Comparison of ENCODE assay signal across 8 cellular contexts in the genomic region with DNA sequence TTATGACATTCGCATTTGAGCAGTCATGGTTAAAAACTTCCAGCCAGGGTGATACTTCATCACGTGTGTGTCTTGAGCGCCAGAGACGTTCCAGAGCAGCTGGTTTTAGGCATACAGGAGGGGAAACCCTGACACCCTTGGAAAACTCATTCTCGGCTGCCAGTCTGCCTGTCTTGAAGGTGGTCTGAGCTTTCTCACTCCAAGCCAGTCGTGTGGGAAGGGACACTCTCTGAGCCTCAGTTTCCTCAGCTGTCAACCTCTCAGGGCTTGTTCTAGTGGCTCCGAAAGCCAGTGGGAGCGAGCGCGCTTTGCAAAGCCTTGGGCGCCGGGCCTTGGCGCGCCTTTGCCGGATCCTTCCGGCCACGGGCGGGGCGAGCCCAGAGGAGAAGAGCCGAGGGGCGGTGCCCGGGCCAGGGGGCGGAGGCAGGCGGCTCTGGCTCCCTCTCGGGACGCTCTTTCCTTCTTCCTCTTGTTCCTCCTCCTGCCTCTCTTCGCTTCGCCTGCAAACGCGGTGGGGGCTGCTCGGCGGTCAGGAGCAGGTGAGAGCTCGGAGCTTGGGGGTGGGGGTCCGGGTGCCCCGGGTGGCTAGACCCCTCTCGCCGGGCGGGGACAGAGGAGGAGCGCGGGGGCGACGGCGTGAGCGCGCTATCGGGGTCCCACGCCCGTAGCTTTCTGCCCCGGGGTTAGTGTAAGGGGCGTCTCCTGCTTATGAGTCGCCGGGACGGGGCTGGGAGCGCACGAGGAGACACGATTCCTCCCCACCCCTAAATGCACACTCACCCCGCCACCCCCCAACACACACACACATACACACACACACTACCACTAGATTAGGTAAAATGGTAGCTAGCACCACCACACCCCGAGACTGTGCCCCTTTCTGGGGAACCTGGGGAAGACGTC. TPM values are rescaled to one million over a fixed set of nuclear protein-coding genes. Genes with fewer than 3 reads are reported as not detected.
A peak's percentile ranks its signal among the peaks of the same experiment; 100 is the strongest.
DNase-seq lines count a peak whose midpoint lies in the region; ATAC-seq and TF ChIP-seq lines count a peak whose summit lies in the region.

Gene LDAF1 (plus strand): TSS at position 467 of the 903 bp plus-strand sequence. CDS start 2,509 bp downstream, outside the sequence.

- no peaks in the 10 kb centered on the region for H3K9me3 ChIP-seq in Peyer's patch

- peak within 1 kb of the TSS; percentile 11 for H3K27ac Mint-ChIP-seq in activated T-helper 1 cell treated with anti-CD3 and anti-CD28 coated beads, Interleukin-12 subunit alpha, Interleukin-12 subunit beta, Interleukin-2, Interleukin-4 antibody, amounts not matched to agents 30 ng/mL and 10 ng/mL and 1 ng/mL, durations not matched to agents 14 hours and 24 hours and 36 hours
- H3K27ac Mint-ChIP-seq in natural killer cell: peak within 1 kb of the TSS in 1 of 2 donors; percentile 77
- peak within 1 kb of the TSS; percentile 68 for H3K27ac Mint-ChIP-seq in stimulated activated naive B cell treated with anti-CD40 and anti-IgM and Interleukin-4, amounts not matched to agents 10 μg/mL and 1 μg/mL and 100 μg/mL, for 72 hours

- ATAC-seq in GM19467 (IDR thresholded peaks at IDR 0.05; ENCODE audit: unreplicated experiment): peak; percentile 88
- peak; percentile 94 to 98 (median 97) for ATAC-seq in natural killer cell
- ATAC-seq in stimulated activated naive B cell treated with anti-CD40 and anti-IgM and Interleukin-4, amounts not matched to agents 10 μg/mL and 1 μg/mL and 100 μg/mL, for 72 hours (replicated peaks): peak; percentile 93 to 95

- DNase-seq in CMK (ENCODE audit: low read depth) (peak; percentile 47), HT1080 (ENCODE audit: low read depth) (peak; percentile 81), Peyer's patch (peak; percentile 76 to 93 (median 91)), fibroblast of mammary gland (ENCODE audit: low read depth) (peak; percentile 66), natural killer cell (peak; percentile 64)
- peak; percentile 75 for DNase-seq in activated T-helper 1 cell treated with anti-CD3 and anti-CD28 coated beads, Interleukin-12 subunit alpha, Interleukin-12 subunit beta, Interleukin-2, Interleukin-4 antibody, amounts not matched to agents 30 ng/mL and 10 ng/mL and 1 ng/mL, durations not matched to agents 14 hours and 24 hours and 36 hours (ENCODE audit: low spot score)
- peak; percentile 65 for DNase-seq in stimulated activated naive B cell treated with anti-CD40 and anti-IgM and Interleukin-4, amounts not matched to agents 10 μg/mL and 1 μg/mL and 100 μg/mL, for 72 hours

- intact Hi-C loops in activated T-helper 1 cell treated with anti-CD3 and anti-CD28 coated beads, Interleukin-12 subunit alpha, Interleukin-12 subunit beta, Interleukin-2, Interleukin-4 antibody, amounts not matched to agents 30 ng/mL and 10 ng/mL and 1 ng/mL, durations not matched to agents 14 hours and 24 hours and 36 hours (cut with micrococcal nuclease): loop anchor here (1.0 to 2.0 kb wide), 4 partner anchors 142 to 417 kb away; partner anchors contain the start of genes ERI2, REXO5 and THUMPD1
- intact Hi-C loops in natural killer cell (cut with micrococcal nuclease): no loop called here

- peaks cover 0 to 48% (median 0%) of the 10 kb centered on the region in 4 donors for H3K4me1 ChIP-seq in Peyer's patch

- peak within 1 kb of the TSS; percentile 77 to 88 (median 80) for H3K27ac ChIP-seq in Peyer's patch

- peak within 1 kb of the TSS; percentile 92 for H3K4me3 Mint-ChIP-seq in activated T-helper 1 cell treated with anti-CD3 and anti-CD28 coated beads, Interleukin-12 subunit alpha, Interleukin-12 subunit beta, Interleukin-2, Interleukin-4 antibody, amounts not matched to agents 30 ng/mL and 10 ng/mL and 1 ng/mL, durations not matched to agents 14 hours and 24 hours and 36 hours
- peak within 1 kb of the TSS; percentile 93 for H3K4me3 Mint-ChIP-seq in natural killer cell
- H3K4me3 Mint-ChIP-seq in stimulated activated naive B cell treated with anti-CD40 and anti-IgM and Interleukin-4, amounts not matched to agents 10 μg/mL and 1 μg/mL and 100 μg/mL, for 72 hours: peak within 1 kb of the TSS; percentile 85 to 96

- H3K9me3 Mint-ChIP-seq in activated T-helper 1 cell treated with anti-CD3 and anti-CD28 coated beads, Interleukin-12 subunit alpha, Interleukin-12 subunit beta, Interleukin-2, Interleukin-4 antibody, amounts not matched to agents 30 ng/mL and 10 ng/mL and 1 ng/mL, durations not matched to agents 14 hours and 24 hours and 36 hours: no peaks in the 10 kb centered on the region
- H3K9me3 Mint-ChIP-seq in natural killer cell: no peaks in the 10 kb centered on the region
- H3K9me3 Mint-ChIP-seq in stimulated activated naive B cell treated with anti-CD40 and anti-IgM and Interleukin-4, amounts not matched to agents 10 μg/mL and 1 μg/mL and 100 μg/mL, for 72 hours: no peaks in the 10 kb centered on the region

- H3K27me3 Mint-ChIP-seq in activated T-helper 1 cell treated with anti-CD3 and anti-CD28 coated beads, Interleukin-12 subunit alpha, Interleukin-12 subunit beta, Interleukin-2, Interleukin-4 antibody, amounts not matched to agents 30 ng/mL and 10 ng/mL and 1 ng/mL, durations not matched to agents 14 hours and 24 hours and 36 hours (ENCODE audit: insufficient read depth): no peaks in the 10 kb centered on the region
- no peaks in the 10 kb centered on the region for H3K27me3 Mint-ChIP-seq in natural killer cell (ENCODE audit: low read depth in 2 of 2)
- H3K27me3 Mint-ChIP-seq in stimulated activated naive B cell treated with anti-CD40 and anti-IgM and Interleukin-4, amounts not matched to agents 10 μg/mL and 1 μg/mL and 100 μg/mL, for 72 hours: peaks cover 0 to 5% of the 10 kb centered on the region in 2 donors

- peaks cover 8% of the 10 kb centered on the region for H3K36me3 Mint-ChIP-seq in activated T-helper 1 cell treated with anti-CD3 and anti-CD28 coated beads, Interleukin-12 subunit alpha, Interleukin-12 subunit beta, Interleukin-2, Interleukin-4 antibody, amounts not matched to agents 30 ng/mL and 10 ng/mL and 1 ng/mL, durations not matched to agents 14 hours and 24 hours and 36 hours (ENCODE audit: low read depth)
- H3K36me3 Mint-ChIP-seq in natural killer cell: no peaks in the 10 kb centered on the region
- peaks cover 9 to 10% of the 10 kb centered on the region in 2 donors for H3K36me3 Mint-ChIP-seq in stimulated activated naive B cell treated with anti-CD40 and anti-IgM and Interleukin-4, amounts not matched to agents 10 μg/mL and 1 μg/mL and 100 μg/mL, for 72 hours

- peaks cover 0 to 5% (median 0%) of the 10 kb centered on the region in 3 donors for H3K36me3 ChIP-seq in Peyer's patch

- peak within 1 kb of the TSS; percentile 78 to 91 (median 88) for H3K4me3 ChIP-seq in Peyer's patch
- H3K4me3 ChIP-seq in fibroblast of mammary gland (ENCODE audit: control insufficient read depth, low read depth, low read length): peak within 1 kb of the TSS; percentile 77

- H3K4me1 Mint-ChIP-seq in activated T-helper 1 cell treated with anti-CD3 and anti-CD28 coated beads, Interleukin-12 subunit alpha, Interleukin-12 subunit beta, Interleukin-2, Interleukin-4 antibody, amounts not matched to agents 30 ng/mL and 10 ng/mL and 1 ng/mL, durations not matched to agents 14 hours and 24 hours and 36 hours (ENCODE audit: low read depth): peaks cover 8% of the 10 kb centered on the region
- H3K4me1 Mint-ChIP-seq in natural killer cell: peaks cover 11 to 17% of the 10 kb centered on the region in 2 donors
- peaks cover 16 to 31% of the 10 kb centered on the region in 2 donors for H3K4me1 Mint-ChIP-seq in stimulated activated naive B cell treated with anti-CD40 and anti-IgM and Interleukin-4, amounts not matched to agents 10 μg/mL and 1 μg/mL and 100 μg/mL, for 72 hours

- TF ChIP-seq CTCF in Peyer's patch (IDR thresholded peaks at IDR 0.05): peak in 1 of 6 experiments; percentile 16
- TF ChIP-seq CTCF in fibroblast of mammary gland (conservative IDR thresholded peaks at IDR 0.05; ENCODE audit: control insufficient read depth, insufficient read depth, low read depth, low read length): no peak
- TF ChIP-seq CTCF in natural killer cell (IDR thresholded peaks at IDR 0.05): no peak

- peak; percentile 25 to 51 for TF ChIP-seq POLR2A in Peyer's patch (IDR thresholded peaks at IDR 0.05)

- H3K27me3 ChIP-seq in Peyer's patch: no peaks in the 10 kb centered on the region

RNA-seq across cellular contexts. Expression of gene LDAF1, which starts in this region (rescaled TPM):
- 7.5 and 12.3 TPM in 2 replicates for total RNA-seq in HT1080 (2014; rRNA removed; shearing (Covaris generic))
- 13.0 TPM in 2 replicates for polyA plus RNA-seq in HT1080 (2015; cell fraction: cytosol; rRNA removed)
- 4.4 and 5.9 TPM in 2 replicates for polyA plus RNA-seq in HT1080 (2015; cell fraction: nucleus; rRNA removed)
- total RNA-seq in Peyer's patch (10 to 100 TPM; 19.0 to 41.5 (median 28.1) TPM), natural killer cell (10 to 100 TPM in 1 of 3 donors, 1 to 10 TPM in 2; 4.6 to 12.9 (median 5.9) TPM)
- total RNA-seq in activated T-helper 1 cell treated with anti-CD3 and anti-CD28 coated beads, Interleukin-12 subunit alpha, Interleukin-12 subunit beta, Interleukin-2, Interleukin-4 antibody, amounts not matched to agents 30 ng/mL and 10 ng/mL and 1 ng/mL, durations not matched to agents 14 hours and 24 hours and 36 hours: 6.5 and 6.6 TPM in 2 replicates

Comparison
In these comparisons a context has a peak if more than half of its experiments do, and no peak if none do; other contexts are left out.
1. Peak in every context shown above with its lines: DNase-seq, ATAC-seq, H3K4me3 ChIP-seq and H3K27ac ChIP-seq.